Comparison of ENCODE assay signal across 10 cellular contexts in genomic region chr3:149145926-149146325, GRCh38. TPM values are rescaled to one million over a fixed set of nuclear protein-coding genes. Genes with fewer than 3 reads are reported as not detected.
A peak's percentile ranks its signal among the peaks of the same experiment; 100 is the strongest.
DNase-seq lines count a peak whose midpoint lies in the region; ATAC-seq lines count a peak whose summit lies in the region.
"Had no signal": no experiment of that assay in that cellular context is flagged by ENCODE, and none has a peak within 500 bp of the region (broad histone marks: within the 10 kb centered on the region; RNA-seq: fewer than 3 reads in every experiment).

No MANE protein-coding gene starts in this region.

- ATAC-seq in GM19324 (IDR thresholded peaks at IDR 0.05; ENCODE audit: low FRiP score, unreplicated experiment) (peak; percentile 75), HG03025 (IDR thresholded peaks at IDR 0.05; ENCODE audit: low FRiP score, unreplicated experiment) (peak; percentile 65), sciatic nerve (peak; percentile 81)

- DNase-seq in SIG-M5 treated with dmso at 0.1 percent for 504 hours (lab: John Stamatoyannopoulos, UW; ENCODE audit: unreplicated experiment), result peak; percentile 87
- no peak for DNase-seq in sciatic nerve (ENCODE audit: low spot score)
- no peak for DNase-seq in ecto neural progenitor cell (ENCODE audit: low spot score)
- DNase-seq in iPS-NIHi7 (ENCODE audit: extremely low spot score), result no peak
- no peak for DNase-seq in NCI-H345 (lab: John Stamatoyannopoulos, UW)
- DNase-seq in activated CD8-positive, alpha-beta memory T cell treated with anti-CD3 and anti-CD28 coated beads, Interleukin-2, amount 50 U/mL, for 48 hours, result no peak
- DNase-seq: cerebellar nuclear complex, SK-N-SH had no signal

- intact Hi-C loops in sciatic nerve (cut with DNase I), result no loop called here

RNA-seq across cellular contexts. Expression of gene HPS3, which starts 16.5 kb away (rescaled TPM):
- total RNA-seq in sciatic nerve, result 27.4 TPM

RNA-seq across cellular contexts. Expression of gene HLTF, which starts 59.6 kb away (rescaled TPM):
- 33.6 TPM for total RNA-seq in sciatic nerve
